Comparison of ENCODE assay signal across 18 cellular contexts in the genomic region with DNA sequence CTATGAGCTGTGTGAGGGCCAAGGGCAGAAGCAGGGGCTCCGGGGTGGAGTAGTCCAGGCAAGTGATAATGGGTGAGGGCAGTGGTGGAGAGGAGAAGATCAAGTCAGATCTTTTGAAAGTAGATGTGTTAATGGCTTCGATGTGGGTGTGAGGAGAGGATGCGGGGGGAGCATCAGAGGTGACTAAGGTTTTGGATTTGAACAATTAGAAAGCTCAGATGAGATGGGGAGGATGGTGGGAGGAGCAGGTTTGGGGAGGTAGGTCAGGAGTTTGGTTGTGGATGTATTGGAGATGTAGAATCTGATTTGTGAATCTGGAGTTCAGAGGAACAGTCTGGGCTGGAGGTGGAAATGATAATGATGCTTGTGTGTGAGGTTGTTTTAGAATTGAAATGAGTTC.
"Had no signal": no experiment of that assay in that cellular context is flagged by ENCODE, and none has a peak within 500 bp of the region (broad histone marks: within the 10 kb centered on the region; RNA-seq: fewer than 3 reads in every experiment).

No MANE protein-coding gene starts in this region.

- H3K4me3 Mint-ChIP-seq: brain, T-helper 17 cell, type B pancreatic cell, WTC11 had no signal

- ATAC-seq: gastrocnemius medialis, heart right ventricle, left cardiac atrium, lower lobe of right lung, pancreas, T-helper 17 cell, WTC11 had no signal

- H3K27me3 Mint-ChIP-seq: brain, T-helper 17 cell, type B pancreatic cell had no signal

- DNase-seq: activated CD4-positive, alpha-beta T cell treated with anti-CD3 and anti-CD28 coated beads for 48 hours; activated T-cell treated with anti-CD3 and anti-CD28 coated beads, Interleukin-2, amount 50 U/mL, for 48 hours; amygdala; central memory CD4-positive, alpha-beta T cell; cortex of kidney; erythroblast; gastrocnemius medialis; heart right ventricle; left cardiac atrium; lower lobe of right lung; pancreas; SJCRH30; stimulated activated CD4-positive, alpha-beta T cell treated with anti-CD3 and anti-CD28 coated beads, Interleukin-2, amount 100 ng/mL, for 48 hours; stimulated activated naive CD4-positive, alpha-beta T cell; T-helper 17 cell had no signal

- H3K27ac ChIP-seq: gastrocnemius medialis, heart right ventricle, lower lobe of right lung, pancreas, SJCRH30 had no signal

- H3K27me3 ChIP-seq: gastrocnemius medialis, heart right ventricle, pancreas, SJCRH30 had no signal

- H3K9me3 ChIP-seq: gastrocnemius medialis, heart right ventricle, lower lobe of right lung, pancreas, SJCRH30 had no signal

- H3K9me3 Mint-ChIP-seq: WTC11 had no signal

- H3K27ac Mint-ChIP-seq: brain, T-helper 17 cell, type B pancreatic cell, WTC11 had no signal

- H3K4me1 ChIP-seq: gastrocnemius medialis, pancreas, SJCRH30 had no signal
